8 cellular contexts compared by ENCODE assay signal in the genomic region with DNA sequence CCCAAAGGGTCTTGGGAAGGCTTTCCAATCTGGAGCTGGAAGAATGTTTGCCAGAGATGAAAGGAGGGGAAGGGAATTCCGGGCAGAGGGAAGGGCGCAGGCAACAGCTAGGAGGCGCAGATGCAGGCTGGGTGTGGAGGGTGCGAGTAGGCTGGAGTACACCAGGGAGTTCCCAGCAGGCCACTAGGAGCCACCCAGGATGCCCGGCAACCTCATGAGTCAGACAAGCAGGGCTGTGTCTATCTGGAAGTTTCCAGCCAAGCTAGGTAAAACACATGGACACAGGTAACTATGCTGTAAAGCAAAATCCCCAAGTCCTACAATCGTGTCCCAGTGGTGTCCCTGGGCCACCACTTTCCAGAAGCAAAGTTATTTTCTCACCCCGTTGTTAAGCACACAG. TPM values are rescaled to one million over a fixed set of nuclear protein-coding genes. Genes with fewer than 3 reads are reported as not detected.
DNase-seq lines count a peak whose midpoint lies in the region; ATAC-seq and TF ChIP-seq lines count a peak whose summit lies in the region.

No MANE protein-coding gene starts in this region.

- H3K4me3 ChIP-seq in AG04450 (ENCODE audit: low read depth, low read length): no peak overlapping the region
- H3K4me3 ChIP-seq in mucosa of rectum (ENCODE audit: low read length in 2 of 2): peak overlapping the region; percentile 74 to 76

- ATAC-seq in GM18870 (IDR thresholded peaks at IDR 0.05; ENCODE audit: unreplicated experiment): no peak

- H3K4me1 ChIP-seq in mucosa of rectum (ENCODE audit: control insufficient read depth in 2 of 2, insufficient read depth in 2 of 2, low read length in 2 of 2): peaks cover 51 to 58% of the 10 kb centered on the region in 2 donors

- H3K27ac ChIP-seq in AG04450 (ENCODE audit: low read depth, low read length) (peak overlapping the region; percentile 11), mucosa of rectum (ENCODE audit: low read depth in 2 of 2, low read length in 2 of 2) (peak overlapping the region; percentile 97 to 98)

- intact Hi-C loops in MCF 10A (cut with micrococcal nuclease): loop anchor here (2.0 kb wide), 2 partner anchors 46 to 158 kb away; a partner anchor contains a TSS

- H3K27me3 ChIP-seq in AG04450 (ENCODE audit: control insufficient read depth, insufficient read depth, low read length) (no peaks in the 10 kb centered on the region), mucosa of rectum (ENCODE audit: control insufficient read depth in 2 of 2, insufficient read depth in 2 of 2, low read length in 2 of 2) (no peaks in the 10 kb centered on the region)

- no peak for DNase-seq in AG04450 (ENCODE audit: low read depth, low spot score)
- peak; percentile 82 for DNase-seq in HT-29 (ENCODE audit: low spot score)
- DNase-seq in MCF 10A (ENCODE audit: unreplicated experiment): peak; percentile 89
- no peak for DNase-seq in stimulated activated CD4-positive, alpha-beta T cell treated with anti-CD3 and anti-CD28 coated beads, Interleukin-4, amount 100 ng/mL, for 4 hours
- no peak for DNase-seq in NCI-H2107 treated with DMSO at 0.1 percent for 48 hours (lab: John Stamatoyannopoulos, UW; ENCODE audit: unreplicated experiment)
- DNase-seq in OCI-M1 (lab: John Stamatoyannopoulos, UW): no peak

- H3K9me3 Mint-ChIP-seq in MCF 10A (ENCODE audit: unreplicated experiment): no peaks in the 10 kb centered on the region

- peak overlapping the region; percentile 76 for H3K27ac Mint-ChIP-seq in MCF 10A (ENCODE audit: low read depth, unreplicated experiment)

- peak overlapping the region; percentile 92 for H3K4me3 Mint-ChIP-seq in MCF 10A (ENCODE audit: unreplicated experiment)

- CTCF ChIA-PET in AG04450 (lab: Charles Lee) (interaction anchor here (1.1 to 1.6 kb wide), 2 partner anchors 132 to 156 kb away, joined by 3 to 5 read pairs; no protein-coding TSS in a partner anchor), MCF 10A (lab: Yijun Ruan, JAX) (interaction anchor here (0.6 to 1.8 kb wide), 10 partner anchors 16 to 699 kb away, joined by 3 to 8 read pairs (median 4); no protein-coding TSS in a partner anchor)

- POLR2A ChIA-PET in AG04450 (lab: Yijun Ruan, JAX) (no interaction called here), MCF 10A (lab: Yijun Ruan, JAX) (interaction anchor here (0.6 to 8.3 kb wide), 17 partner anchors 9 to 435 kb away, joined by 3 to 101 read pairs (median 4); a partner anchor contains a TSS)

- H3K36me3 Mint-ChIP-seq in MCF 10A (ENCODE audit: insufficient read depth, unreplicated experiment): peaks cover 14% of the 10 kb centered on the region

- no peaks in the 10 kb centered on the region for H3K27me3 Mint-ChIP-seq in MCF 10A (ENCODE audit: insufficient read depth, unreplicated experiment)

- H3K36me3 ChIP-seq in mucosa of rectum (ENCODE audit: control insufficient read depth in 2 of 2, insufficient read depth in 2 of 2, low read length in 2 of 2): no peaks in the 10 kb centered on the region

- peak overlapping the region; percentile 85 to 94 for H3K9ac ChIP-seq in mucosa of rectum (ENCODE audit: low read depth in 1 of 2, low read length in 2 of 2)

- no TSS peak for BruUV-seq in MCF 10A (replicated peaks; lab: Mats Ljungman, UMichigan)

- peaks cover 51% of the 10 kb centered on the region for H3K4me1 Mint-ChIP-seq in MCF 10A (ENCODE audit: insufficient read depth, unreplicated experiment)

- no peak for TF ChIP-seq CTCF in AG04450 (IDR thresholded peaks at IDR 0.05; ENCODE audit: low read depth, low read length)
- TF ChIP-seq CTCF in MCF 10A (IDR thresholded peaks at IDR 0.05; ENCODE audit: unreplicated experiment): no peak

- H3K9me3 ChIP-seq in AG04450 (ENCODE audit: control insufficient read depth, insufficient read depth, low read length): no peaks in the 10 kb centered on the region
- H3K9me3 ChIP-seq in mucosa of rectum (ENCODE audit: control insufficient read depth in 2 of 2, low read length in 2 of 2): no peaks in the 10 kb centered on the region

RNA-seq across cellular contexts. Expression of a gene that starts 1.0 kb away (rescaled TPM):
- polyA plus RNA-seq in AG04450 (2011; rRNA removed): 151 and 234 TPM in 2 replicates
- polyA minus RNA-seq in AG04450 (2011; rRNA and poly(A)+ RNA removed): 159 and 216 TPM in 2 replicates
- total RNA-seq in HT-29 (2014; rRNA removed; shearing (Covaris generic)): 62.3 and 80.6 TPM in 2 replicates
- 70.4 and 73.3 TPM in 2 replicates for total RNA-seq in MCF 10A (2022)

RNA-seq across cellular contexts. Expression of a gene that starts 21.6 kb away (rescaled TPM):
- not detected in 2 replicates for polyA plus RNA-seq in AG04450 (2011; rRNA removed)
- polyA minus RNA-seq in AG04450 (2011; rRNA and poly(A)+ RNA removed): not detected in 2 replicates
- total RNA-seq in HT-29 (2014; rRNA removed; shearing (Covaris generic)): 0.42 TPM in 1 of 2 replicates, not detected in the other
- total RNA-seq in MCF 10A (2022): not detected in 2 replicates

Comparison
In these comparisons a context has a peak if more than half of its experiments do, and no peak if none do; other contexts are left out.
1. DNase-seq: peak in HT-29 (single experiment) and MCF 10A (single experiment); none in AG04450 (single experiment), stimulated activated CD4-positive, alpha-beta T cell treated with anti-CD3 and anti-CD28 coated beads, Interleukin-4, amount 100 ng/mL, for 4 hours (0 of 2), NCI-H2107 treated with DMSO at 0.1 percent for 48 hours (single experiment) and OCI-M1 (single experiment).